ENCODE assay signal across 1 cellular context in the genomic region with DNA sequence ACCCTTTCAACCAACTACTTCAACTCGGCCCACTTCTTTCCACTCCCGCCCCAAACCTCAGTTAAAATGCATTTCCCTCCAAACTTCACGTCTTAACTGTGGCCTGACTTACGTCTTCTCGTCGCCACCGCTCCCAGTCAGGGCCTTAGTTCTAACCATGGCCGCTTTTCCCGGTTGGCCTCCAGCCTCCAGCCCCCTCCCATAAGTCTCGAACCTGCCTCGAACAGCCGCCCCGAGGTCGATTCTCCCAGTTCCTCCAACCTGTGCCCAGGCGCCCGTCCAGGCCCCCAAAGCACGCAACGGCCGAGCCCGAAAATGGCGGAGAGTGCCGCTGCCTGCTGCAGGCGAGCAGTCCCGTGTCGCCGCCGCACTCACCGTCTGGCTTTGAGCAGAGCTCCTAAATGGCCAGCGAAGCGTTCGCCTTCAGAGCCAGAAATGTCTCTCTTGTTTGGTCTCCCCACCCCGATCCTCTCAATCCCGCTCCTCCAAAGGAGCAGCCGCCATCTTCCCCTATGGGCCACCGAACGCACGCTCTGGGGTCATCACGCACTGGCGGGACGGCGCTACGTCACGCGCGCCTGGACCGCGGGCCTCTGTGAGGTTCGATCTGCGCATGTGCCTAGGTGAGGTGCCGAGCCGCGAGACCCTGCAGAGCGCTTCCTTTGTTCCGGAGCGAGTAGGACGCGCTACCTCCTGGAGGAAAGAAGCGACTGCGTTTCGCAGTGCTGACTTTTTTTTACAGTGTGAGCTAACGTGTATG.
TF ChIP-seq lines count a peak whose summit lies in the region.

Gene WDR33, minus strand, starts transcription at position 535 of the 760 bp plus-strand sequence. CDS start 40,190 bp downstream, outside the sequence.

TF ChIP-seq in HepG2, 621 proteins besides CTCF, POLR2A, EP300 and RAD21 (continued from another document and continues in another):
- TF ChIP-seq ZNF362 (CRISPR knock-in tag; IDR thresholded peaks at IDR 0.05; ENCODE audit: borderline replicate concordance) = peak; percentile 91
- 0 out of 2 replicates have a peak, but pooled peaks have one; percentile 47 for TF ChIP-seq PRDM4 (CRISPR knock-in tag; IDR thresholded peaks at IDR 0.05; ENCODE audit: borderline replicate concordance)
- TF ChIP-seq HIVEP1 (CRISPR knock-in tag; IDR thresholded peaks at IDR 0.05) = peak; percentile 74
- TF ChIP-seq, protein P1, sequence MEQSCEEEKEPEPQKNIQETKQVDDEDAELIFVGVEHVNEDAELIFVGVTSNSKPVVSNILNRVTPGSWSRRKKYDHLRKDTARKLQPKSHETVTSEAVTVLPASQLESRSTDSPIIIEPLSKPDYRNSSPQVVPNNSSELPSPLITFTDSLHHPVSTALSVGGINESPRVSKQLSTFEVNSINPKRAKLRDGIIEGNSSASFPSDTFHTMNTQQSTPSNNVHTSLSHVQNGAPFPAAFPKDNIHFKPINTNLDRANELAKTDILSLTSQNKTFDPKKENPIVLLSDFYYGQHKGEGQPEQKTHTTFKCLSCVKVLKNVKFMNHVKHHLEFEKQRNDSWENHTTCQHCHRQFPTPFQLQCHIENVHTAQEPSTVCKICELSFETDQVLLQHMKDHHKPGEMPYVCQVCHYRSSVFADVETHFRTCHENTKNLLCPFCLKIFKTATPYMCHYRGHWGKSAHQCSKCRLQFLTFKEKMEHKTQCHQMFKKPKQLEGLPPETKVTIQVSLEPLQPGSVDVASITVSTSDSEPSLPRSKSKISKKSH (CRISPR knock-in tag; IDR thresholded peaks at IDR 0.05; ENCODE audit: borderline replicate concordance) = peak; percentile 96; the same call in 1 of the 2 replicates
- TF ChIP-seq, protein P2, sequence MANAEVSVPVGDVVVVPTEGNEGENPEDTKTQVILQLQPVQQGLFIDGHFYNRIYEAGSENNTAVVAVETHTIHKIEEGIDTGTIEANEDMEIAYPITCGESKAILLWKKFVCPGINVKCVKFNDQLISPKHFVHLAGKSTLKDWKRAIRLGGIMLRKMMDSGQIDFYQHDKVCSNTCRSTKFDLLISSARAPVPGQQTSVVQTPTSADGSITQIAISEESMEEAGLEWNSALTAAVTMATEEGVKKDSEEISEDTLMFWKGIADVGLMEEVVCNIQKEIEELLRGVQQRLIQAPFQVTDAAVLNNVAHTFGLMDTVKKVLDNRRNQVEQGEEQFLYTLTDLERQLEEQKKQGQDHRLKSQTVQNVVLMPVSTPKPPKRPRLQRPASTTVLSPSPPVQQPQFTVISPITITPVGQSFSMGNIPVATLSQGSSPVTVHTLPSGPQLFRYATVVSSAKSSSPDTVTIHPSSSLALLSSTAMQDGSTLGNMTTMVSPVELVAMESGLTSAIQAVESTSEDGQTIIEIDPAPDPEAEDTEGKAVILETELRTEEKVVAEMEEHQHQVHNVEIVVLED (CRISPR knock-in tag; IDR thresholded peaks at IDR 0.05; ENCODE audit: borderline replicate concordance) = peak; percentile 100
- TF ChIP-seq MYNN (CRISPR knock-in tag; IDR thresholded peaks at IDR 0.05; ENCODE audit: low read depth) = peak; percentile 72; the same call in 1 of the 2 replicates
- 0 out of 2 replicates have a peak, but pooled peaks have one; percentile 22 for TF ChIP-seq SSRP1 (CRISPR knock-in tag; IDR thresholded peaks at IDR 0.05)
- peak; percentile 78 for TF ChIP-seq WIZ (CRISPR knock-in tag; IDR thresholded peaks at IDR 0.05)
- no peak for TF ChIP-seq LCORL (IDR thresholded peaks at IDR 0.05)
- TF ChIP-seq LCORL (CRISPR knock-in tag; IDR thresholded peaks at IDR 0.05) = peak; percentile 89
- peak; percentile 86 for TF ChIP-seq TOPORS (CRISPR knock-in tag; IDR thresholded peaks at IDR 0.05)
- peak; percentile 56; the same call in 1 of the 2 replicates for TF ChIP-seq ETV5 (CRISPR knock-in tag; IDR thresholded peaks at IDR 0.05; ENCODE audit: borderline replicate concordance)
- TF ChIP-seq, protein P3, sequence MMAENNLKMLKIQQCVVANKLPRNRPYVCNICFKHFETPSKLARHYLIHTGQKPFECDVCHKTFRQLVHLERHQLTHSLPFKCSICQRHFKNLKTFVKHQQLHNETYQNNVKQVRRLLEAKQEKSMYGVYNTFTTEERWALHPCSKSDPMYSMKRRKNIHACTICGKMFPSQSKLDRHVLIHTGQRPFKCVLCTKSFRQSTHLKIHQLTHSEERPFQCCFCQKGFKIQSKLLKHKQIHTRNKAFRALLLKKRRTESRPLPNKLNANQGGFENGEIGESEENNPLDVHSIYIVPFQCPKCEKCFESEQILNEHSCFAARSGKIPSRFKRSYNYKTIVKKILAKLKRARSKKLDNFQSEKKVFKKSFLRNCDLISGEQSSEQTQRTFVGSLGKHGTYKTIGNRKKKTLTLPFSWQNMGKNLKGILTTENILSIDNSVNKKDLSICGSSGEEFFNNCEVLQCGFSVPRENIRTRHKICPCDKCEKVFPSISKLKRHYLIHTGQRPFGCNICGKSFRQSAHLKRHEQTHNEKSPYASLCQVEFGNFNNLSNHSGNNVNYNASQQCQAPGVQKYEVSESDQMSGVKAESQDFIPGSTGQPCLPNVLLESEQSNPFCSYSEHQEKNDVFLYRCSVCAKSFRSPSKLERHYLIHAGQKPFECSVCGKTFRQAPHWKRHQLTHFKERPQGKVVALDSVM (CRISPR knock-in tag; IDR thresholded peaks at IDR 0.05) = no peak; the same call in 1 of the 2 replicates
- peak; percentile 81; the same call in 1 of the 2 replicates for TF ChIP-seq ZSCAN21 (CRISPR knock-in tag; IDR thresholded peaks at IDR 0.05; ENCODE audit: borderline replicate concordance)
- 0 out of 2 replicates have a peak, but pooled peaks have one; percentile 46 for TF ChIP-seq NCOR1 (IDR thresholded peaks at IDR 0.05; ENCODE audit: borderline replicate concordance, low read length)
- TF ChIP-seq, protein P4, sequence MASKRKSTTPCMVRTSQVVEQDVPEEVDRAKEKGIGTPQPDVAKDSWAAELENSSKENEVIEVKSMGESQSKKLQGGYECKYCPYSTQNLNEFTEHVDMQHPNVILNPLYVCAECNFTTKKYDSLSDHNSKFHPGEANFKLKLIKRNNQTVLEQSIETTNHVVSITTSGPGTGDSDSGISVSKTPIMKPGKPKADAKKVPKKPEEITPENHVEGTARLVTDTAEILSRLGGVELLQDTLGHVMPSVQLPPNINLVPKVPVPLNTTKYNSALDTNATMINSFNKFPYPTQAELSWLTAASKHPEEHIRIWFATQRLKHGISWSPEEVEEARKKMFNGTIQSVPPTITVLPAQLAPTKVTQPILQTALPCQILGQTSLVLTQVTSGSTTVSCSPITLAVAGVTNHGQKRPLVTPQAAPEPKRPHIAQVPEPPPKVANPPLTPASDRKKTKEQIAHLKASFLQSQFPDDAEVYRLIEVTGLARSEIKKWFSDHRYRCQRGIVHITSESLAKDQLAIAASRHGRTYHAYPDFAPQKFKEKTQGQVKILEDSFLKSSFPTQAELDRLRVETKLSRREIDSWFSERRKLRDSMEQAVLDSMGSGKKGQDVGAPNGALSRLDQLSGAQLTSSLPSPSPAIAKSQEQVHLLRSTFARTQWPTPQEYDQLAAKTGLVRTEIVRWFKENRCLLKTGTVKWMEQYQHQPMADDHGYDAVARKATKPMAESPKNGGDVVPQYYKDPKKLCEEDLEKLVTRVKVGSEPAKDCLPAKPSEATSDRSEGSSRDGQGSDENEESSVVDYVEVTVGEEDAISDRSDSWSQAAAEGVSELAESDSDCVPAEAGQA (IDR thresholded peaks at IDR 0.05; ENCODE audit: low read depth) = peak; percentile 98
- TF ChIP-seq, protein P4 (CRISPR knock-in tag; IDR thresholded peaks at IDR 0.05; ENCODE audit: borderline replicate concordance) = peak; percentile 89
- TF ChIP-seq TGIF2 (CRISPR knock-in tag; IDR thresholded peaks at IDR 0.05) = peak; percentile 92; the same call in 1 of the 2 replicates
- TF ChIP-seq TMF1 (CRISPR knock-in tag; IDR thresholded peaks at IDR 0.05; ENCODE audit: low read depth) = peak; percentile 53; the same call in 1 of the 2 replicates
- peak; percentile 69; the same call in 1 of the 2 replicates for TF ChIP-seq MEF2D (CRISPR knock-in tag; IDR thresholded peaks at IDR 0.05)
- TF ChIP-seq RXRB (CRISPR knock-in tag; IDR thresholded peaks at IDR 0.05; ENCODE audit: borderline replicate concordance) = peak; percentile 68
- no peak for TF ChIP-seq REXO4 (CRISPR knock-in tag; IDR thresholded peaks at IDR 0.05; ENCODE audit: borderline replicate concordance)
- peak; percentile 9 to 19; a peak in 1 of 4 replicates for TF ChIP-seq NR2F1 (CRISPR knock-in tag; IDR thresholded peaks at IDR 0.05)
- no peak; the same call in 1 of the 2 replicates for TF ChIP-seq ADNP (CRISPR knock-in tag; IDR thresholded peaks at IDR 0.05)
- peak; percentile 85; the same call in 1 of the 2 replicates for TF ChIP-seq ZNF30 (CRISPR knock-in tag; IDR thresholded peaks at IDR 0.05)
- TF ChIP-seq HNF4G (IDR thresholded peaks at IDR 0.05; ENCODE audit: borderline replicate concordance, low read depth, low read length) = no peak
- TF ChIP-seq HNF4G (CRISPR knock-in tag; IDR thresholded peaks at IDR 0.05; ENCODE audit: borderline replicate concordance, low read depth) = peak; percentile 76
- peak; percentile 92; the same call in 1 of the 2 replicates for TF ChIP-seq BORCS8-MEF2B (CRISPR knock-in tag; IDR thresholded peaks at IDR 0.05)
- peak; percentile 99 for TF ChIP-seq POLR2AphosphoS5 (IDR thresholded peaks at IDR 0.05; ENCODE audit: low read depth, low read length)
- TF ChIP-seq SPEN (CRISPR knock-in tag; IDR thresholded peaks at IDR 0.05; ENCODE audit: low read depth) = peak; percentile 98
- TF ChIP-seq ZNF607 (CRISPR knock-in tag; IDR thresholded peaks at IDR 0.05; ENCODE audit: borderline replicate concordance) = no peak; the same call in 1 of the 2 replicates
- TF ChIP-seq, protein P5, sequence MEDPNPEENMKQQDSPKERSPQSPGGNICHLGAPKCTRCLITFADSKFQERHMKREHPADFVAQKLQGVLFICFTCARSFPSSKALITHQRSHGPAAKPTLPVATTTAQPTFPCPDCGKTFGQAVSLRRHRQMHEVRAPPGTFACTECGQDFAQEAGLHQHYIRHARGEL (CRISPR knock-in tag; IDR thresholded peaks at IDR 0.05) = 0 out of 2 replicates have a peak, but pooled peaks have one; percentile 52
- peak; percentile 28 for TF ChIP-seq ZNF781 (CRISPR knock-in tag; IDR thresholded peaks at IDR 0.05; ENCODE audit: borderline replicate concordance, not compliant biosample characterization)
- no peak; the same call in 1 of the 2 replicates for TF ChIP-seq ZNF616 (CRISPR knock-in tag; IDR thresholded peaks at IDR 0.05; ENCODE audit: low read depth)
- peak; percentile 53; the same call in 1 of the 2 replicates for TF ChIP-seq ZXDC (CRISPR knock-in tag; IDR thresholded peaks at IDR 0.05)
- TF ChIP-seq PRMT3 (CRISPR knock-in tag; IDR thresholded peaks at IDR 0.05; ENCODE audit: borderline replicate concordance, low read depth) = no peak; the same call in 1 of the 2 replicates
